In the genomic region with DNA sequence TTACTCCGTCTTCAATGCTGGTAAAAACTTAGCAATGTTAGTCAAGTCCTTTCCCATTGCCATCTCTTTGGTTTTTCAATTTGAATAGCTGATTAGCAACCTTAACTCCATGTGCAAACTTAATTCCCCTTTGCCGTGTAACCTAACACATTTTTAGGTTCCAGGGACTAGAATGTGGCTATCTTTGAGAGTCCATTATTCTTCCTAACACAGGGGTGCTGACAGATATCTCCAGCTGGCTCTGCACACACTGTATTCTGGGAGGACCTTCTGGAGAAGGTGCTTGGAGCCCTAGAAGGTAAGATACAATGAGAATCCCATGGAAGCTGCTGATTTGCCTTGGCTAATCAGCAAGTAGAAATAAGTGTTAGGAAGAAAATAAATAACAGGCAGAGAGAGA, we compare ENCODE assay signal across 1 cellular context.
TF ChIP-seq lines count a peak whose summit lies in the region.

No MANE protein-coding gene starts in this region.

TF ChIP-seq in K562, 482 proteins besides CTCF, POLR2A, EP300 and RAD21:
- TF ChIP-seq CBFA2T3 (IDR thresholded peaks at IDR 0.05) (peak; percentile 45), DPF2 (IDR thresholded peaks at IDR 0.05) (peak; percentile 21; the same call in 1 of the 2 replicates), PRPF4 (IDR thresholded peaks at IDR 0.05; ENCODE audit: insufficient read depth, low read depth, low read length, poor library complexity, severe bottlenecking) (no peak), ATF7 (IDR thresholded peaks at IDR 0.05) (no peak), TCF3 (CRISPR knock-in tag; IDR thresholded peaks at IDR 0.05) (peak; percentile 33; the same call in 1 of the 2 replicates), TEAD4 (IDR thresholded peaks at IDR 0.05; ENCODE audit: low read length) (peak; percentile 14; the same call in 1 of the 2 replicates), TEAD4 (CRISPR knock-in tag; IDR thresholded peaks at IDR 0.05; ENCODE audit: borderline replicate concordance) (no peak), MEIS2 (IDR thresholded peaks at IDR 0.05; ENCODE audit: partially characterized antibody) (peak; percentile 91), TGIF2 (CRISPR knock-in tag; IDR thresholded peaks at IDR 0.05) (no peak)
- TF ChIP-seq, protein P1, sequence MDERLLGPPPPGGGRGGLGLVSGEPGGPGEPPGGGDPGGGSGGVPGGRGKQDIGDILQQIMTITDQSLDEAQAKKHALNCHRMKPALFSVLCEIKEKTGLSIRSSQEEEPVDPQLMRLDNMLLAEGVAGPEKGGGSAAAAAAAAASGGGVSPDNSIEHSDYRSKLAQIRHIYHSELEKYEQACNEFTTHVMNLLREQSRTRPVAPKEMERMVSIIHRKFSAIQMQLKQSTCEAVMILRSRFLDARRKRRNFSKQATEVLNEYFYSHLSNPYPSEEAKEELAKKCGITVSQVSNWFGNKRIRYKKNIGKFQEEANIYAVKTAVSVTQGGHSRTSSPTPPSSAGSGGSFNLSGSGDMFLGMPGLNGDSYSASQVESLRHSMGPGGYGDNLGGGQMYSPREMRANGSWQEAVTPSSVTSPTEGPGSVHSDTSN (CRISPR knock-in tag; IDR thresholded peaks at IDR 0.05; ENCODE audit: low read depth) = no peak
- TF ChIP-seq, protein P1 (tag; conservative IDR thresholded peaks at IDR 0.05; ENCODE audit: low read depth) = peak; percentile 93
TF ChIP-seq in K562: peak in this region for 6.
